ENCODE assay signal across 13 cellular contexts in the genomic region with DNA sequence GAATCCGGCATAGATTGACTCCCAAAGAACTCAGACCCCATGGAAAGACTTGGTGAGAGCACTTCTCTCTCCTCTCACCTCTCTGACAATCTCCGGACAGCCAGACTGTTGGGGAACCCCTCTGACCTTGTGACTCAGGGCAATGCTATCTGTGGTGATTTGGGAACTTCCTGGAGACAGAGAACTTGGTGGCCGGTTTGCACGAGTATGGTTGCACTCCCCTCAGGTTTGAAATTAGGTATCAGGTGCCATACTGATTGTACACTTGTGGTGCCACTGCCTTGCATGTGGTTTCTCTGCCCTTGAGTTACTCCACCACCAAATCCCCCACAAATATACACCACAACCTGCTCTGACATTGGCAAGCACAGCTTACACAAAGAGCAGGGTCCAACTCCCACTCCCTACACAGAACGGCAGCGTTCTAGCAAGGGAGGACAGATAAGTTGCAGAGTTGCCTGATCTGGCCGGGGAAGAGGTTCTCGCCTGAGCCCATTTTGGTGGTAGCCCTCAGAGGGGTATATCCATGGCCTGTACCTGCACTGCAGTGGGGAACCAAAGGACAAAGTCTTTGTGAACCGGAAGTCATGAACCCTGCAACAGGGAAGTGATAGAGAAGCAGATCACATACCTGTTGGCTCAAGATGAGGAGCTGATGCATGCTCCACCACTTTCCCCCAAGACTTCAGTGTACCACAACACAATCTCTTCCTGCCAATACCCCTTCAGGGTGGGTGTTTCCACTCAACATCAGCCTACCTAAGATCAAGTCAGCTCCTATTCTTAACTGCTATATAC.
A peak's percentile ranks its signal among the peaks of the same experiment; 100 is the strongest.
DNase-seq lines count a peak whose midpoint lies in the region; ATAC-seq, FAIRE-seq and TF ChIP-seq lines count a peak whose summit lies in the region.
"Had no signal": no experiment of that assay in that cellular context is flagged by ENCODE, and none has a peak within 500 bp of the region (broad histone marks: within the 10 kb centered on the region; RNA-seq: fewer than 3 reads in every experiment).

No MANE protein-coding gene starts in this region.

- intact Hi-C loops in HepG2 (cut with micrococcal nuclease; ENCODE audit: unreplicated experiment), result no loop called here
- intact Hi-C loops in kidney (cut with DNase I), result no loop called here
- intact Hi-C loops in activated T-helper 2 cell treated with anti-CD3 and anti-CD28 coated beads, Interferon-gamma antibody, Interleukin-2, Interleukin-4, amounts not matched to agents 10 μg/mL and 5 μg/mL and 100 μg/mL, durations not matched to agents 14 hours and 24 hours and 36 hours (cut with micrococcal nuclease), result loop anchor here (10.0 kb wide), 1 partner anchor 235 kb away; no protein-coding TSS in a partner anchor

- H3K27ac ChIP-seq in HepG2 (ENCODE audit: extremely low read length, insufficient read depth, low read length) (no peak overlapping the region), kidney (ENCODE audit: low read depth in 2 of 2, low read length in 2 of 2) (no peak overlapping the region)

- ATAC-seq in GM18861 (IDR thresholded peaks at IDR 0.05; ENCODE audit: unreplicated experiment) (peak; percentile 51), HG02571 (IDR thresholded peaks at IDR 0.05; ENCODE audit: unreplicated experiment) (peak; percentile 56), HG03575 (IDR thresholded peaks at IDR 0.05; ENCODE audit: extremely low read depth, insufficient number of reproducible peaks, low FRiP score, unreplicated experiment) (peak; percentile 28), HepG2 (no peak)

- no peaks in the 10 kb centered on the region for H3K27me3 ChIP-seq in HepG2 (ENCODE audit: control insufficient read depth in 1 of 2, insufficient read depth in 2 of 2, low read length in 2 of 2)

- no peaks in the 10 kb centered on the region for H3K4me1 Mint-ChIP-seq in endothelial cell (ENCODE audit: unreplicated experiment)
- H3K4me1 Mint-ChIP-seq in activated T-helper 2 cell treated with anti-CD3 and anti-CD28 coated beads, Interferon-gamma antibody, Interleukin-2, Interleukin-4, amounts not matched to agents 10 μg/mL and 5 μg/mL and 100 μg/mL, durations not matched to agents 14 hours and 24 hours and 36 hours (ENCODE audit: low read depth), result peaks cover 12% of the 10 kb centered on the region
- H3K4me1 Mint-ChIP-seq: CD4-positive, alpha-beta memory T cell had no signal

- H3K27ac Mint-ChIP-seq in endothelial cell (ENCODE audit: unreplicated experiment), result no peak overlapping the region
- no peak overlapping the region for H3K27ac Mint-ChIP-seq in activated T-helper 2 cell treated with anti-CD3 and anti-CD28 coated beads, Interferon-gamma antibody, Interleukin-2, Interleukin-4, amounts not matched to agents 10 μg/mL and 5 μg/mL and 100 μg/mL, durations not matched to agents 14 hours and 24 hours and 36 hours
- H3K27ac Mint-ChIP-seq: CD4-positive, alpha-beta memory T cell; type B pancreatic cell had no signal

- POLR2A ChIA-PET in HepG2 (lab: Yijun Ruan, JAX), result no interaction called here

- no peak overlapping the region for H3K9ac ChIP-seq in HepG2 (ENCODE audit: insufficient read depth, low read depth, low read length)
- no peak overlapping the region for H3K9ac ChIP-seq in kidney (ENCODE audit: low read length in 2 of 2)

- no peak for TF ChIP-seq POLR2A in HepG2 (IDR thresholded peaks at IDR 0.05; ENCODE audit: insufficient read depth in 1 of 2, low read depth in 2 of 2, low read length in 2 of 2)

- WGBS in HepG2 (ENCODE audit: low lambda C conversion rate), result 39% methylated on average over 6 of the region's 9 CpGs

- H3K79me2 ChIP-seq in HepG2 (ENCODE audit: insufficient read depth, low read length), result no peaks in the 10 kb centered on the region

- no peaks in the 10 kb centered on the region for H3K36me3 ChIP-seq in HepG2 (replicated peaks in 1 of 2; ENCODE audit: control insufficient read depth in 1 of 2, insufficient read depth in 2 of 2, low read length in 2 of 2)
- H3K36me3 ChIP-seq in kidney (ENCODE audit: control insufficient read depth in 1 of 2, insufficient read depth in 2 of 2, low read length in 2 of 2), result no peaks in the 10 kb centered on the region

- in situ Hi-C loops in HepG2 (cut with HindIII; ENCODE audit: extremely low pct_ligation_motif_present, low pct_unique_long_range_greater_than_20kb), result no loop called here

- no peak for DNase-seq in HepG2 (ENCODE audit: low spot score)
- no peak for DNase-seq in endothelial cell (ENCODE audit: low spot score)
- DNase-seq in kidney, result no peak
- DNase-seq in activated T-helper 2 cell treated with anti-CD3 and anti-CD28 coated beads, Interferon-gamma antibody, Interleukin-2, Interleukin-4, amounts not matched to agents 10 μg/mL and 5 μg/mL and 100 μg/mL, durations not matched to agents 14 hours and 24 hours and 36 hours (ENCODE audit: low spot score), result no peak
- DNase-seq in activated T-cell treated with anti-CD3 and anti-CD28 coated beads, Interleukin-2, amount 50 U/mL, for 1 hour, result no peak
- DNase-seq: CD4-positive, alpha-beta memory T cell; GOT3; NCI-H1930; T-helper 1 cell had no signal

- TF ChIP-seq RAD21 in HepG2 (CRISPR knock-in tag; IDR thresholded peaks at IDR 0.05), result no peak

- no peaks in the 10 kb centered on the region for H3K9me3 Mint-ChIP-seq in endothelial cell (ENCODE audit: unreplicated experiment)
- no peaks in the 10 kb centered on the region for H3K9me3 Mint-ChIP-seq in activated T-helper 2 cell treated with anti-CD3 and anti-CD28 coated beads, Interferon-gamma antibody, Interleukin-2, Interleukin-4, amounts not matched to agents 10 μg/mL and 5 μg/mL and 100 μg/mL, durations not matched to agents 14 hours and 24 hours and 36 hours

- CTCF ChIA-PET in HepG2 (lab: Yijun Ruan, JAX; ENCODE audit: low intra/inter-chr PET ratio, low total read pairs), result no interaction called here

- H3K4me1 ChIP-seq in HepG2 (ENCODE audit: insufficient read depth, low read length) (no peaks in the 10 kb centered on the region), kidney (ENCODE audit: control insufficient read depth in 1 of 2, insufficient read depth in 1 of 2, low read depth in 1 of 2, low read length in 2 of 2) (no peaks in the 10 kb centered on the region)

- peaks cover 2% of the 10 kb centered on the region for H3K27me3 Mint-ChIP-seq in endothelial cell (ENCODE audit: unreplicated experiment)
- H3K27me3 Mint-ChIP-seq in activated T-helper 2 cell treated with anti-CD3 and anti-CD28 coated beads, Interferon-gamma antibody, Interleukin-2, Interleukin-4, amounts not matched to agents 10 μg/mL and 5 μg/mL and 100 μg/mL, durations not matched to agents 14 hours and 24 hours and 36 hours (ENCODE audit: low read depth), result peaks cover 9% of the 10 kb centered on the region
- H3K27me3 Mint-ChIP-seq: type B pancreatic cell had no signal

- H3K4me3 Mint-ChIP-seq in endothelial cell (ENCODE audit: unreplicated experiment), result no peak overlapping the region
- H3K4me3 Mint-ChIP-seq in activated T-helper 2 cell treated with anti-CD3 and anti-CD28 coated beads, Interferon-gamma antibody, Interleukin-2, Interleukin-4, amounts not matched to agents 10 μg/mL and 5 μg/mL and 100 μg/mL, durations not matched to agents 14 hours and 24 hours and 36 hours (ENCODE audit: low read depth), result no peak overlapping the region
- H3K4me3 Mint-ChIP-seq: CD4-positive, alpha-beta memory T cell; type B pancreatic cell had no signal

- H3K4me3 ChIP-seq in HepG2 (replicated peaks in 1 of 3; ENCODE audit: insufficient read depth in 1 of 3, low read depth in 2 of 3, low read length in 3 of 3), result no peak overlapping the region
- H3K4me3 ChIP-seq in kidney (ENCODE audit: low read length in 2 of 2), result no peak overlapping the region

- TF ChIP-seq CTCF in HepG2 (CRISPR knock-in tag; IDR thresholded peaks at IDR 0.05), result no peak
- TF ChIP-seq CTCF in endothelial cell (IDR thresholded peaks at IDR 0.05; ENCODE audit: unreplicated experiment), result no peak
- TF ChIP-seq CTCF in kidney (IDR thresholded peaks at IDR 0.05; ENCODE audit: borderline replicate concordance, extremely low read depth, insufficient read depth), result no peak

- H2AFZ ChIP-seq in HepG2 (ENCODE audit: low read length), result no peak overlapping the region

- no peak for FAIRE-seq in HepG2 (lab: Jason Lieb, UNC)
- FAIRE-seq in kidney (lab: Jason Lieb, UNC), result no peak

- no peaks in the 10 kb centered on the region for H4K20me1 ChIP-seq in HepG2 (ENCODE audit: insufficient read depth, low read length)

- H3K9me3 ChIP-seq in HepG2 (ENCODE audit: low read length) (no peaks in the 10 kb centered on the region), kidney (ENCODE audit: control insufficient read depth in 1 of 2, low read length in 2 of 2) (peaks cover 0 to 5% of the 10 kb centered on the region in 2 donors)

- TF ChIP-seq EP300 in HepG2 (IDR thresholded peaks at IDR 0.05; ENCODE audit: low read depth in 2 of 2, low read length in 2 of 2) (no peak), HepG2 (CRISPR knock-in tag; IDR thresholded peaks at IDR 0.05; ENCODE audit: borderline replicate concordance) (no peak)

- H3K4me2 ChIP-seq in HepG2 (ENCODE audit: low read depth, low read length), result no peak overlapping the region

- no TSS peak for BruUV-seq in HepG2 (replicated peaks; lab: Mats Ljungman, UMichigan)

- no peaks in the 10 kb centered on the region for H3K36me3 Mint-ChIP-seq in endothelial cell (ENCODE audit: low read depth, unreplicated experiment)
- H3K36me3 Mint-ChIP-seq in activated T-helper 2 cell treated with anti-CD3 and anti-CD28 coated beads, Interferon-gamma antibody, Interleukin-2, Interleukin-4, amounts not matched to agents 10 μg/mL and 5 μg/mL and 100 μg/mL, durations not matched to agents 14 hours and 24 hours and 36 hours (ENCODE audit: low read depth), result no peaks in the 10 kb centered on the region
- H3K36me3 Mint-ChIP-seq: CD4-positive, alpha-beta memory T cell; type B pancreatic cell had no signal

TF ChIP-seq in HepG2, 621 proteins besides CTCF, POLR2A, EP300 and RAD21:
- no peak for TF ChIP-seq GABPA (IDR thresholded peaks at IDR 0.05; ENCODE audit: low read depth, low read length)
- TF ChIP-seq GABPA (CRISPR knock-in tag; IDR thresholded peaks at IDR 0.05; ENCODE audit: low read depth), result 0 out of 2 replicates have a peak, but pooled peaks have one; percentile 21
- no peak for TF ChIP-seq ZNF563 (CRISPR knock-in tag; IDR thresholded peaks at IDR 0.05)
